In the genomic region with DNA sequence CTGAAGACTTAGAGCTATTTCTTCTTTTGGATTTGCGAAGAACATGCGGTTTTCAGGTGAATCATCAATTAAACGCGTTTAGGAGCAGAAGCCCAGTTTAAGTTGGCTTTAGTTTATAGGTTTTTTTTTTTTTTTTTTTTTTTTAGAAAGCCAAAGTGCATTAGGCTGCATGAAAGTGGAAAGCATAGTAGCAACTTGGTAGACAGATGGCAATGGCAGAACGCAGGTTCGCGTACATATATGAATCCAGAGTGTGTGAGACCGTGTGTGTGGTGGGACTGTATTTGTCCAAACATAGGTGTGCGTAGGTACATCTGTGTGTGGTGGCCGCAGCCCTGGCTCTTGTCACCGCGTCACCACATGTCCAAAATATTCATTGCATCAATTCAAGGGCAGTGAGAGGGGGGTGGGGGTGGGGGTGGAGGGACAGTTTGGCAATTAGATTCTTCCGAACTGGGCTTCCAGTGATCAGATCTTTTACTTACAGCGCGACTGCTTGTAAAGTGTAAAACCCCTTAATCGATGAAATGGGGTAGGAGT, we compare ENCODE assay signal across 7 cellular contexts. TPM values are rescaled to one million over a fixed set of nuclear protein-coding genes. Genes with fewer than 3 reads are reported as not detected.
A peak's percentile ranks its signal among the peaks of the same experiment; 100 is the strongest.
DNase-seq lines count a peak whose midpoint lies in the region; TF ChIP-seq lines count a peak whose summit lies in the region.

No MANE protein-coding gene starts in this region.

- H2BK5ac ChIP-seq in mesenchymal stem cell (ENCODE audit: low read depth, low read length, poor library complexity, severe bottlenecking): peak overlapping the region; percentile 83

- H4K91ac ChIP-seq in mesenchymal stem cell (ENCODE audit: low read length): peak overlapping the region; percentile 52

- no peaks in the 10 kb centered on the region for H3K79me1 ChIP-seq in mesenchymal stem cell (replicated peaks; ENCODE audit: low read length, poor library complexity, severe bottlenecking)

- H3K23ac ChIP-seq in mesenchymal stem cell (ENCODE audit: low read length in 2 of 2): no peak overlapping the region

- no peak overlapping the region for H2BK12ac ChIP-seq in mesenchymal stem cell (ENCODE audit: low read length in 2 of 2)

- peaks cover 2% of the 10 kb centered on the region; the same call in 1 of the 2 replicates for H3K4me1 ChIP-seq in ES-I3 (ENCODE audit: insufficient read depth, low read length)
- H3K4me1 ChIP-seq in mesenchymal stem cell (ENCODE audit: control insufficient read depth, insufficient read depth, low read depth, low read length): peaks cover 1% of the 10 kb centered on the region

- peak; percentile 15 for DNase-seq in LoVo (ENCODE audit: low spot score)
- DNase-seq in WERI-Rb-1: peak; percentile 34
- DNase-seq in effector CD4-positive, alpha-beta T cell: peak; percentile 4
- peak; percentile 54 for DNase-seq in mesenchymal stem cell
- DNase-seq in T-helper 9 cell: no peak

- H3K9me3 ChIP-seq in ES-I3 (ENCODE audit: control insufficient read depth, insufficient read depth, low read length) (no peaks in the 10 kb centered on the region), WERI-Rb-1 (ENCODE audit: severe bottlenecking) (no peaks in the 10 kb centered on the region), mesenchymal stem cell (ENCODE audit: control insufficient read depth, low read length) (no peaks in the 10 kb centered on the region)

- H3K27ac ChIP-seq in WERI-Rb-1: peak overlapping the region; percentile 97
- H3K27ac ChIP-seq in mesenchymal stem cell (ENCODE audit: low read length, poor library complexity, severe bottlenecking): peak overlapping the region; percentile 98
- peak overlapping the region; percentile 84 for H3K27ac ChIP-seq in temporal lobe (ENCODE audit: low read depth, low read length)

- peak overlapping the region; percentile 19 to 70 for H3K4ac ChIP-seq in mesenchymal stem cell (ENCODE audit: low read depth in 1 of 2, low read length in 2 of 2)

- no peak overlapping the region for H3K14ac ChIP-seq in mesenchymal stem cell (ENCODE audit: low read length in 2 of 2)

- H3K4me2 ChIP-seq in mesenchymal stem cell (ENCODE audit: low read length, poor library complexity, severe bottlenecking): peak overlapping the region; percentile 8

- H3K18ac ChIP-seq in mesenchymal stem cell (ENCODE audit: low read depth in 1 of 2, low read length in 2 of 2): peak overlapping the region; percentile 41 to 58

- H3K36me3 ChIP-seq in ES-I3 (ENCODE audit: insufficient read depth, low read length) (no peaks in the 10 kb centered on the region), WERI-Rb-1 (no peaks in the 10 kb centered on the region), mesenchymal stem cell (ENCODE audit: control insufficient read depth in 1 of 2, insufficient read depth in 2 of 2, low read depth in 1 of 2, low read length in 2 of 2) (no peaks in the 10 kb centered on the region)

- peak overlapping the region; percentile 96 for H3K4me3 ChIP-seq in WERI-Rb-1 (ENCODE audit: low read depth, low read length)
- H3K4me3 ChIP-seq in mesenchymal stem cell (ENCODE audit: insufficient read depth in 1 of 2, low read depth in 1 of 2, low read length in 2 of 2): peak overlapping the region; percentile 89 to 99

- peak overlapping the region; percentile 36 for H2AK5ac ChIP-seq in mesenchymal stem cell (ENCODE audit: low read length, severe bottlenecking)

- no peak overlapping the region for H2BK15ac ChIP-seq in mesenchymal stem cell (ENCODE audit: low read depth, poor library complexity, severe bottlenecking)

- WGBS in mesenchymal stem cell: 0% methylated on average over 12 of the region's 16 CpGs

- no peak overlapping the region for H4K8ac ChIP-seq in mesenchymal stem cell (ENCODE audit: low read length)

- no peaks in the 10 kb centered on the region for H3K27me3 ChIP-seq in WERI-Rb-1 (ENCODE audit: insufficient read depth, low read depth, severe bottlenecking)
- no peaks in the 10 kb centered on the region for H3K27me3 ChIP-seq in mesenchymal stem cell (ENCODE audit: control insufficient read depth in 1 of 2, insufficient read depth in 1 of 2, low read length in 2 of 2)

- no peak overlapping the region for H2AFZ ChIP-seq in mesenchymal stem cell (ENCODE audit: low read depth, low read length)

- H2BK120ac ChIP-seq in mesenchymal stem cell (ENCODE audit: low read depth, low read length): peak overlapping the region; percentile 42

- H3K9ac ChIP-seq in ES-I3 (ENCODE audit: low read depth, low read length) (peak overlapping the region; percentile 100), mesenchymal stem cell (ENCODE audit: low read length) (peak overlapping the region; percentile 98)

- TF ChIP-seq CTCF in WERI-Rb-1 (IDR thresholded peaks at IDR 0.05; ENCODE audit: low read depth, low read length): no peak

RNA-seq across cellular contexts. Expression of a gene that starts 0.9 kb away (rescaled TPM):
- polyA plus RNA-seq in mesenchymal stem cell (2013, experiment 1 of 2): 10.8 TPM
- 10.8 TPM for polyA plus RNA-seq in mesenchymal stem cell (2013, experiment 2 of 2)
- 26.3 TPM for total RNA-seq in temporal lobe
